In the genomic region with DNA sequence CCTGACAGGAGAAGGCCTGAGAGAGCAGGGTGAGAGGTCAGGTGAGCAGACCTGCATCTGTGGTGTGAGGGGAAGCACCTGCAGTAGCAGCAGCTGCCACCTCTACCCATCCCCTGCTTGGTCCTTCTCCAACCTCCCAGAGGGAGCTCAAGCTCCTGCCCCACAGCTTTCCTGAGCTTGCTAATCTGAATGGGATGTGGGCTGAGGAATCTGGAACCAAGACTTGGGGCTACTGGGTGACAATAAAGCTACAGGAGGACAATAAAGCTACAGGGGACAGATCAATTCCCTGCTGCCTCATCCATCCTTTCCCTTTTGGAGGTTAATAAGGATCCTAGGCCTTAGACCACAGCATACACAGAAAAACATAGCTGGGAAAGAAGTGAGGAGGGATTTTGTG, we compare ENCODE assay signal across 22 cellular contexts. TPM values are rescaled to one million over a fixed set of nuclear protein-coding genes. Genes with fewer than 3 reads are reported as not detected.
DNase-seq lines count a peak whose midpoint lies in the region; ATAC-seq, FAIRE-seq and TF ChIP-seq lines count a peak whose summit lies in the region.
"Had no signal": no experiment of that assay in that cellular context is flagged by ENCODE, and none has a peak within 500 bp of the region (broad histone marks: within the 10 kb centered on the region; RNA-seq: fewer than 3 reads in every experiment).

No MANE protein-coding gene starts in this region.

- H3K18ac ChIP-seq in H1 (ENCODE audit: extremely low read depth, low read length) = no peak overlapping the region

- H4K91ac ChIP-seq in H1 (replicated peaks; ENCODE audit: insufficient read length, low read length) = no peak overlapping the region

- RAD21 ChIA-PET in GM12878 (lab: Charles Lee; ENCODE audit: unreplicated experiment) = no interaction called here

- H3K9me3 ChIP-seq in HepG2 (ENCODE audit: low read length) (no peaks in the 10 kb centered on the region), right lobe of liver (no peaks in the 10 kb centered on the region), GM12878 (replicated peaks; ENCODE audit: control insufficient read depth, insufficient read depth, low read length) (no peaks in the 10 kb centered on the region), H1 (ENCODE audit: insufficient read depth in 2 of 2, low read depth in 1 of 2, low read length in 1 of 2) (no peaks in the 10 kb centered on the region)

- peak overlapping the region; percentile 78 for H2BK15ac ChIP-seq in H1 (ENCODE audit: low read length)

- TF ChIP-seq CTCF in HepG2 (CRISPR knock-in tag; IDR thresholded peaks at IDR 0.05) (no peak), right lobe of liver (IDR thresholded peaks at IDR 0.05) (no peak), GM12878 (IDR thresholded peaks at IDR 0.05 in 2 of 3, conservative IDR thresholded peaks at IDR 0.05 in 1 of 3; ENCODE audit: control insufficient read depth in 2 of 3, extremely low read depth in 1 of 3, insufficient read depth in 1 of 3, low read depth in 3 of 3, low read length in 3 of 3) (no peak), H1 (IDR thresholded peaks at IDR 0.05; ENCODE audit: control extremely low read depth in 1 of 3, insufficient read depth in 1 of 3, low read depth in 1 of 3, low read length in 3 of 3) (no peak)

- no peaks in the 10 kb centered on the region for H4K20me1 ChIP-seq in HepG2 (ENCODE audit: insufficient read depth, low read length)
- no peaks in the 10 kb centered on the region for H4K20me1 ChIP-seq in GM12878 (ENCODE audit: control insufficient read depth, insufficient read depth)
- peaks cover 4% of the 10 kb centered on the region in 2 experiments for H4K20me1 ChIP-seq in H1 (replicated peaks in 1 of 2; ENCODE audit: control insufficient read depth in 1 of 2, insufficient read depth in 2 of 2, low read length in 2 of 2)

- no peak overlapping the region for H2BK12ac ChIP-seq in H1 (ENCODE audit: low read depth, low read length)

- TF ChIP-seq EP300 in HepG2 (IDR thresholded peaks at IDR 0.05; ENCODE audit: low read depth in 2 of 2, low read length in 2 of 2) (no peak), HepG2 (CRISPR knock-in tag; IDR thresholded peaks at IDR 0.05; ENCODE audit: borderline replicate concordance) (no peak), GM12878 (IDR thresholded peaks at IDR 0.05; ENCODE audit: borderline replicate concordance in 1 of 2, control insufficient read depth in 1 of 2, low read depth in 2 of 2, low read length in 2 of 2) (no peak), H1 (IDR thresholded peaks at IDR 0.05; ENCODE audit: borderline replicate concordance in 1 of 2, low read depth in 2 of 2, low read length in 2 of 2) (no peak)

- in situ Hi-C loops in HepG2 (cut with HindIII; ENCODE audit: extremely low pct_ligation_motif_present, low pct_unique_long_range_greater_than_20kb) (no loop called here), GM12878 (cut with MboI) (no loop called here)

- H3K4me2 ChIP-seq in HepG2 (ENCODE audit: low read depth, low read length) = no peak overlapping the region
- H3K4me2 ChIP-seq in GM12878 (ENCODE audit: control insufficient read depth, insufficient read depth) = no peak overlapping the region
- H3K4me2 ChIP-seq in H1 (ENCODE audit: insufficient read depth in 1 of 2, low read depth in 2 of 2, low read length in 2 of 2) = no peak overlapping the region

- H2BK20ac ChIP-seq in H1 (ENCODE audit: low read length) = no peak overlapping the region

- POLR2A ChIA-PET in HepG2 (lab: Yijun Ruan, JAX) (no interaction called here), GM12878 (lab: Charles Lee) (no interaction called here), H1 (lab: Charles Lee; ENCODE audit: partially characterized antibody) (interaction anchor here (0.6 to 1.5 kb wide), 4 partner anchors 22 to 389 kb away, joined by 3 to 4 read pairs (median 4); no protein-coding TSS in a partner anchor)

- DNase-seq in HepG2 (ENCODE audit: low spot score) = no peak
- DNase-seq in right lobe of liver = no peak
- no peak for DNase-seq in GM12878 (ENCODE audit: low read depth, low spot score)
- DNase-seq in H1 (ENCODE audit: low read depth in 1 of 2, low spot score in 2 of 2) = peak in 1 of 2 experiments; percentile 40
- peak; percentile 47 for DNase-seq in islet precursor cell
- DNase-seq: C1 segment of cervical spinal cord; Calu3; CD4-positive, alpha-beta memory T cell; COR-L47; DMS79; EL; GDM1; GM23248; H9 had no signal

- no peak overlapping the region for H2BK120ac ChIP-seq in H1 (replicated peaks; ENCODE audit: low read depth, low read length)

- no peak overlapping the region for H3K4ac ChIP-seq in H1 (replicated peaks; ENCODE audit: insufficient read length, low read depth, low read length)

- H3K56ac ChIP-seq in H1 (replicated peaks; ENCODE audit: insufficient read length, low read depth, low read length) = no peak overlapping the region

- H3K4me3 ChIP-seq in HepG2 (replicated peaks in 1 of 3; ENCODE audit: insufficient read depth in 1 of 3, low read depth in 2 of 3, low read length in 3 of 3) (no peak overlapping the region), right lobe of liver (no peak overlapping the region), GM12878 (no peak overlapping the region), H1 (ENCODE audit: extremely low read depth in 1 of 4, insufficient read depth in 2 of 4, low read depth in 3 of 4, low read length in 4 of 4) (no peak overlapping the region)
- H3K4me3 ChIP-seq: GM23248 had no signal

- H3K27ac ChIP-seq in HepG2 (ENCODE audit: extremely low read length, insufficient read depth, low read length) (no peak overlapping the region), right lobe of liver (no peak overlapping the region), GM12878 (ENCODE audit: control insufficient read depth, insufficient read depth) (no peak overlapping the region), H1 (ENCODE audit: low read depth, low read length) (no peak overlapping the region)
- H3K27ac ChIP-seq: GM23248 had no signal

- H3K79me1 ChIP-seq in H1 (ENCODE audit: low read depth, low read length) = no peaks in the 10 kb centered on the region

- FAIRE-seq in HepG2 (lab: Jason Lieb, UNC) = no peak
- no peak for FAIRE-seq in GM12878 (lab: Jason Lieb, UNC)
- no peak for FAIRE-seq in H1 (lab: Jason Lieb, UNC)
- FAIRE-seq: GM12891, GM18507 had no signal

- no peak overlapping the region for H4K8ac ChIP-seq in H1 (ENCODE audit: extremely low read depth, insufficient read depth, low read length)

- H4K5ac ChIP-seq in H1 (ENCODE audit: insufficient read length, low read depth, low read length) = no peak overlapping the region

- H3K27me3 ChIP-seq in HepG2 (ENCODE audit: control insufficient read depth in 1 of 2, insufficient read depth in 2 of 2, low read length in 2 of 2) (no peaks in the 10 kb centered on the region), right lobe of liver (peaks cover 6 to 14% of the 10 kb centered on the region in 2 donors), GM12878 (replicated peaks in 1 of 2; ENCODE audit: control insufficient read depth in 2 of 2, insufficient read depth in 2 of 2, low read length in 1 of 2) (peaks cover 9 to 15% of the 10 kb centered on the region in 2 experiments), H1 (replicated peaks in 1 of 4; ENCODE audit: control insufficient read depth in 3 of 4, extremely low read depth in 1 of 4, insufficient read depth in 3 of 4, low read length in 3 of 4) (peaks cover 25 to 46% (median 31%) of the 10 kb centered on the region in 4 experiments)

- peaks cover 10% of the 10 kb centered on the region for H3K4me1 ChIP-seq in HepG2 (ENCODE audit: insufficient read depth, low read length)
- H3K4me1 ChIP-seq in right lobe of liver = peaks cover 0 to 12% (median 0%) of the 10 kb centered on the region in 4 donors
- H3K4me1 ChIP-seq in GM12878 (ENCODE audit: control insufficient read depth, insufficient read depth, low read length) = no peaks in the 10 kb centered on the region
- H3K4me1 ChIP-seq in H1 (replicated peaks in 1 of 4; ENCODE audit: control insufficient read depth in 3 of 4, insufficient read depth in 4 of 4, low read length in 3 of 4) = peaks cover 0 to 9% (median 6%) of the 10 kb centered on the region in 4 experiments; a peak in 5 of 7 replicates

- H3K23me2 ChIP-seq in H1 (ENCODE audit: low read depth, low read length) = peaks cover 2% of the 10 kb centered on the region; the same call in 1 of the 2 replicates

- no peak overlapping the region for H2AFZ ChIP-seq in HepG2 (ENCODE audit: low read length)
- no peak overlapping the region for H2AFZ ChIP-seq in GM12878 (ENCODE audit: control insufficient read depth, low read depth, low read length)
- H2AFZ ChIP-seq in H1 (ENCODE audit: low read length) = no peak overlapping the region
- H2AFZ ChIP-seq: GM23248 had no signal

- ATAC-seq in HepG2 (no peak), right lobe of liver (no peak), GM12878 (no peak), GM21447 (IDR thresholded peaks at IDR 0.05; ENCODE audit: unreplicated experiment) (no peak), GM18519 (IDR thresholded peaks at IDR 0.05; ENCODE audit: low FRiP score, unreplicated experiment) (no peak), GM21529 (IDR thresholded peaks at IDR 0.05; ENCODE audit: unreplicated experiment) (no peak)
- ATAC-seq: HCT116 had no signal

- intact Hi-C loops in HepG2 (cut with micrococcal nuclease; ENCODE audit: unreplicated experiment) (no loop called here), right lobe of liver (cut with DNase I) (no loop called here), GM12878 (cut with micrococcal nuclease; ENCODE audit: unreplicated experiment) (no loop called here)

- TF ChIP-seq POLR2A in HepG2 (IDR thresholded peaks at IDR 0.05; ENCODE audit: insufficient read depth in 1 of 2, low read depth in 2 of 2, low read length in 2 of 2) (no peak), right lobe of liver (IDR thresholded peaks at IDR 0.05) (no peak), GM12878 (IDR thresholded peaks at IDR 0.05; ENCODE audit: low read depth, low read length) (no peak), H1 (IDR thresholded peaks at IDR 0.05; ENCODE audit: control extremely low read depth in 1 of 2, low read depth in 2 of 2, low read length in 2 of 2) (no peak)

- H3K14ac ChIP-seq in H1 (ENCODE audit: insufficient read length) = no peak overlapping the region

- H3K36me3 ChIP-seq in HepG2 (replicated peaks in 1 of 2; ENCODE audit: control insufficient read depth in 1 of 2, insufficient read depth in 2 of 2, low read length in 2 of 2) = no peaks in the 10 kb centered on the region
- H3K36me3 ChIP-seq in right lobe of liver = no peaks in the 10 kb centered on the region
- no peaks in the 10 kb centered on the region for H3K36me3 ChIP-seq in GM12878 (ENCODE audit: control insufficient read depth in 2 of 2, insufficient read depth in 2 of 2, low read length in 1 of 2)
- H3K36me3 ChIP-seq in H1 (ENCODE audit: control insufficient read depth in 2 of 4, insufficient read depth in 4 of 4, low read length in 3 of 4) = peaks cover 0 to 2% (median 0%) of the 10 kb centered on the region in 4 experiments; a peak in 1 of 8 replicates

- CTCF ChIA-PET in HepG2 (lab: Yijun Ruan, JAX; ENCODE audit: low intra/inter-chr PET ratio, low total read pairs) (no interaction called here), GM12878 (lab: Yijun Ruan, JAX) (interaction anchor here (0.5 to 1.4 kb wide), 3 partner anchors 34 to 802 kb away, joined by 3 to 5 read pairs (median 4); no protein-coding TSS in a partner anchor), H1 (lab: Charles Lee; ENCODE audit: partially characterized antibody) (interaction anchor here (0.8 to 11.6 kb wide), 13 partner anchors 8 to 103 kb away, joined by 3 to 136 read pairs (median 4); no protein-coding TSS in a partner anchor)

- H2BK5ac ChIP-seq in H1 (ENCODE audit: low read depth, low read length) = no peak overlapping the region

- TF ChIP-seq RAD21 in HepG2 (CRISPR knock-in tag; IDR thresholded peaks at IDR 0.05) = no peak
- no peak for TF ChIP-seq RAD21 in GM12878 (IDR thresholded peaks at IDR 0.05; ENCODE audit: insufficient read depth, low read depth, low read length)
- no peak for TF ChIP-seq RAD21 in H1 (IDR thresholded peaks at IDR 0.05 in 1 of 2, conservative IDR thresholded peaks at IDR 0.05 in 1 of 2; ENCODE audit: low read depth in 2 of 2, low read length in 2 of 2)

- H2AK5ac ChIP-seq in H1 (ENCODE audit: low read depth, low read length) = no peak overlapping the region

- BruUV-seq in HepG2 (replicated peaks; lab: Mats Ljungman, UMichigan) (no TSS peak), GM12878 (replicated peaks; lab: Mats Ljungman, UMichigan) (no TSS peak)

- H3K23ac ChIP-seq in H1 (ENCODE audit: insufficient read length) = no peak overlapping the region

- H3K9ac ChIP-seq in HepG2 (ENCODE audit: insufficient read depth, low read depth, low read length) = peak overlapping the region; percentile 11; the same call in 1 of the 2 replicates
- H3K9ac ChIP-seq in GM12878 (ENCODE audit: control insufficient read depth, insufficient read depth, low read length) = no peak overlapping the region
- H3K9ac ChIP-seq in H1 (replicated peaks in 1 of 4; ENCODE audit: extremely low read depth in 1 of 4, low read depth in 3 of 4, low read length in 3 of 4) = no peak overlapping the region
- H3K9ac ChIP-seq: GM23248 had no signal

- SMC1A ChIA-PET in GM12878 (lab: Charles Lee; ENCODE audit: uncharacterized antibody, unreplicated experiment) = interaction anchor here (0.6 kb wide), 1 partner anchor 675 kb away, joined by 3 read pairs; no protein-coding TSS in a partner anchor

- H3K79me2 ChIP-seq in HepG2 (ENCODE audit: insufficient read depth, low read length) (no peaks in the 10 kb centered on the region), GM12878 (ENCODE audit: control insufficient read depth, insufficient read depth, low read length) (no peaks in the 10 kb centered on the region), H1 (ENCODE audit: control insufficient read depth in 1 of 2, insufficient read depth in 2 of 2, low read length in 2 of 2) (no peaks in the 10 kb centered on the region)

RNA-seq across cellular contexts. Expression of gene TBX4, which starts 4.9 kb away (rescaled TPM):
- total RNA-seq in HepG2 (2016; rRNA removed; fragmentation: Illumina TruSeq; extraction: Trizol) (0.86 and 1.1 TPM in 2 replicates), right lobe of liver (not detected), GM12878 (2014; rRNA removed) (not detected in 2 replicates), GM12878 (2014; rRNA removed; fragmentation: Illumina TruSeq; extraction: Trizol) (not detected in 2 replicates), GM12878 (2021) (not detected in 2 replicates)
- total RNA-seq in HepG2 (2016; cell fraction: cytosol; rRNA removed; fragmentation: Illumina TruSeq; extraction: Trizol; ENCODE audit: low read depth) = 0.10 and 0.35 TPM in 2 replicates
- total RNA-seq in HepG2 (2016; cell fraction: insoluble cytoplasmic fraction; rRNA removed; fragmentation: Illumina TruSeq; extraction: Trizol) = 0.92 and 1.3 TPM in 2 replicates
- 1.1 and 1.5 TPM in 2 replicates for total RNA-seq in HepG2 (2016; cell fraction: membrane; rRNA removed; fragmentation: Illumina TruSeq; extraction: Trizol)
- total RNA-seq in HepG2 (2016; cell fraction: nucleus; rRNA removed; fragmentation: Illumina TruSeq; extraction: Trizol) = 1.1 and 1.3 TPM in 2 replicates
- polyA plus RNA-seq in HepG2 (2011; rRNA removed) (0.11 and 0.17 TPM in 2 replicates), GM12878 (2011; rRNA removed) (not detected in 2 replicates), GM12878 (2014; fragmentation: Illumina TruSeq; extraction: Trizol) (0.01 TPM in 1 of 2 replicates, not detected in the other), GM12878 (2014; fragmentation: Nextera tagmentation; extraction: Ambion mirVana) (not detected), GM12878 (2014; rRNA removed) (not detected in 2 replicates), GM12878 (2016; fragmentation: Nextera tagmentation; extraction: Ambion mirVana) (not detected), H1 (2011; rRNA removed) (0.02 TPM in 1 of 2 replicates, not detected in the other)
- polyA plus RNA-seq in HepG2 (2011; cell fraction: cytosol; rRNA removed) = 0.05 and 0.09 TPM in 2 replicates
- 0.29 and 0.48 TPM in 2 replicates for polyA plus RNA-seq in HepG2 (2011; cell fraction: nucleus; rRNA removed)
- polyA plus RNA-seq in HepG2 (2012) = 0.15 and 0.40 TPM in 2 replicates
- polyA plus RNA-seq in HepG2 (2016; cell fraction: cytosol; fragmentation: Illumina TruSeq; extraction: Trizol; ENCODE audit: low read depth) = 0.14 and 0.16 TPM in 2 replicates
- 1.2 and 1.7 TPM in 2 replicates for polyA plus RNA-seq in HepG2 (2016; cell fraction: insoluble cytoplasmic fraction; fragmentation: Illumina TruSeq; extraction: Trizol; ENCODE audit: low read depth)
- polyA plus RNA-seq in HepG2 (2016; cell fraction: membrane; fragmentation: Illumina TruSeq; extraction: Trizol; ENCODE audit: low read depth) = 0.49 and 0.62 TPM in 2 replicates
- 1.8 and 2.4 TPM in 2 replicates for polyA plus RNA-seq in HepG2 (2016; cell fraction: nucleus; fragmentation: Illumina TruSeq; extraction: Trizol; ENCODE audit: insufficient read depth, low read depth)
- polyA minus RNA-seq in HepG2 (2011; rRNA and poly(A)+ RNA removed; ENCODE audit: low replicate concordance) = not detected in 2 replicates
- not detected in 2 replicates for polyA minus RNA-seq in HepG2 (2011; cell fraction: cytosol; rRNA and poly(A)+ RNA removed)
- not detected in 2 replicates for polyA minus RNA-seq in HepG2 (2011; cell fraction: nucleus; rRNA and poly(A)+ RNA removed)
- total RNA-seq in GM12878 (2013; cell fraction: nucleolus; rRNA removed) = not detected in 2 replicates
- polyA plus RNA-seq in GM12878 (2011; ENCODE audit: low read depth) = not detected
- polyA plus RNA-seq in GM12878 (2011; cell fraction: cytosol; rRNA removed) = 0.03 TPM in 1 of 2 replicates, not detected in the other
- 0.06 TPM in 1 of 2 replicates, not detected in the other for polyA plus RNA-seq in GM12878 (2011; cell fraction: nucleus; rRNA removed)
- polyA plus RNA-seq in GM12878 (2012) = 0.07 TPM in 1 of 2 replicates, not detected in the other
- polyA minus RNA-seq in GM12878 (2011; rRNA and poly(A)+ RNA removed) = 0.15 TPM in 1 of 2 replicates, not detected in the other
- polyA minus RNA-seq in GM12878 (2011; cell fraction: cytosol; rRNA and poly(A)+ RNA removed) = not detected in 2 replicates
- polyA minus RNA-seq in GM12878 (2011; cell fraction: nucleus; rRNA and poly(A)+ RNA removed) = not detected in 2 replicates
- not detected in 2 replicates for total RNA-seq in H1 (2021; fragmentation: NEBNext Ultra II Directional; extraction: Animal tissue kit (Norgen Biotek cat#: 25700))
- not detected for polyA plus RNA-seq in H1 (2011; cell fraction: cytosol; rRNA removed)
- not detected for polyA plus RNA-seq in H1 (2011; cell fraction: nucleus; rRNA removed)
- polyA plus RNA-seq in H1 (2012, experiment 1 of 2) = 0.15 to 0.34 TPM in 2 of 4 replicates, not detected in the others
- 0.04 TPM for polyA plus RNA-seq in H1 (2012, experiment 2 of 2)
- not detected for polyA plus RNA-seq in H1 (2013, experiment 1 of 2)
- polyA plus RNA-seq in H1 (2013, experiment 2 of 2) = 0.02 TPM
- polyA minus RNA-seq in H1 (2011; rRNA and poly(A)+ RNA removed) = not detected in 2 replicates
- polyA minus RNA-seq in H1 (2011; cell fraction: cytosol; rRNA and poly(A)+ RNA removed) = not detected
- not detected for polyA minus RNA-seq in H1 (2011; cell fraction: nucleus; rRNA and poly(A)+ RNA removed)
- total RNA-seq: A673; Calu3; CD4-positive, alpha-beta memory T cell; GM23248; H4; H9 had no signal
- polyA plus RNA-seq: CD4-positive, alpha-beta memory T cell; GM23248 had no signal

RNA-seq across cellular contexts. Expression of gene TBX2, which starts 47.7 kb away (rescaled TPM):
- total RNA-seq in HepG2 (2016; rRNA removed; fragmentation: Illumina TruSeq; extraction: Trizol) = 10.2 and 15.3 TPM in 2 replicates
- total RNA-seq in HepG2 (2016; cell fraction: cytosol; rRNA removed; fragmentation: Illumina TruSeq; extraction: Trizol; ENCODE audit: low read depth) = 3.7 TPM in 2 replicates
- total RNA-seq in HepG2 (2016; cell fraction: insoluble cytoplasmic fraction; rRNA removed; fragmentation: Illumina TruSeq; extraction: Trizol) = 8.3 and 14.7 TPM in 2 replicates
- total RNA-seq in HepG2 (2016; cell fraction: membrane; rRNA removed; fragmentation: Illumina TruSeq; extraction: Trizol) = 9.6 and 10.4 TPM in 2 replicates
- 10.9 and 12.4 TPM in 2 replicates for total RNA-seq in HepG2 (2016; cell fraction: nucleus; rRNA removed; fragmentation: Illumina TruSeq; extraction: Trizol)
- 2.8 and 3.0 TPM in 2 replicates for polyA plus RNA-seq in HepG2 (2011; rRNA removed)
- 1.9 and 3.7 TPM in 2 replicates for polyA plus RNA-seq in HepG2 (2011; cell fraction: cytosol; rRNA removed)
- 9.5 and 10.4 TPM in 2 replicates for polyA plus RNA-seq in HepG2 (2011; cell fraction: nucleus; rRNA removed)
- polyA plus RNA-seq in HepG2 (2012) = 1.0 and 1.6 TPM in 2 replicates
- 2.8 and 3.6 TPM in 2 replicates for polyA plus RNA-seq in HepG2 (2016; cell fraction: cytosol; fragmentation: Illumina TruSeq; extraction: Trizol; ENCODE audit: low read depth)
- polyA plus RNA-seq in HepG2 (2016; cell fraction: insoluble cytoplasmic fraction; fragmentation: Illumina TruSeq; extraction: Trizol; ENCODE audit: low read depth) = 13.1 and 15.6 TPM in 2 replicates
- polyA plus RNA-seq in HepG2 (2016; cell fraction: membrane; fragmentation: Illumina TruSeq; extraction: Trizol; ENCODE audit: low read depth) = 8.1 and 8.9 TPM in 2 replicates
- 26.2 and 30.9 TPM in 2 replicates for polyA plus RNA-seq in HepG2 (2016; cell fraction: nucleus; fragmentation: Illumina TruSeq; extraction: Trizol; ENCODE audit: insufficient read depth, low read depth)
- polyA minus RNA-seq in HepG2 (2011; rRNA and poly(A)+ RNA removed; ENCODE audit: low replicate concordance) = 3.0 and 6.9 TPM in 2 replicates
- 1.5 and 2.4 TPM in 2 replicates for polyA minus RNA-seq in HepG2 (2011; cell fraction: cytosol; rRNA and poly(A)+ RNA removed)
- 4.9 and 5.3 TPM in 2 replicates for polyA minus RNA-seq in HepG2 (2011; cell fraction: nucleus; rRNA and poly(A)+ RNA removed)
- 1 to 10 TPM; 1.9 to 4.4 (median 2.7) TPM for total RNA-seq in right lobe of liver
- not detected in 2 replicates for total RNA-seq in GM12878 (2013; cell fraction: nucleolus; rRNA removed)
- not detected in 2 replicates for total RNA-seq in GM12878 (2014; rRNA removed)
- not detected in 2 replicates for total RNA-seq in GM12878 (2014; rRNA removed; fragmentation: Illumina TruSeq; extraction: Trizol)
- total RNA-seq in GM12878 (2021) = 0.11 and 0.13 TPM in 2 replicates
- not detected for polyA plus RNA-seq in GM12878 (2011; ENCODE audit: low read depth)
- polyA plus RNA-seq in GM12878 (2011; rRNA removed) = not detected in 2 replicates
- polyA plus RNA-seq in GM12878 (2011; cell fraction: cytosol; rRNA removed) = not detected in 2 replicates
- polyA plus RNA-seq in GM12878 (2011; cell fraction: nucleus; rRNA removed) = not detected in 2 replicates
- polyA plus RNA-seq in GM12878 (2012) = not detected in 2 replicates
- not detected in 2 replicates for polyA plus RNA-seq in GM12878 (2014; fragmentation: Illumina TruSeq; extraction: Trizol)
- polyA plus RNA-seq in GM12878 (2014; fragmentation: Nextera tagmentation; extraction: Ambion mirVana) = not detected
- polyA plus RNA-seq in GM12878 (2014; rRNA removed) = not detected in 2 replicates
- polyA plus RNA-seq in GM12878 (2016; fragmentation: Nextera tagmentation; extraction: Ambion mirVana) = not detected
- polyA minus RNA-seq in GM12878 (2011; rRNA and poly(A)+ RNA removed) = not detected in 2 replicates
- not detected in 2 replicates for polyA minus RNA-seq in GM12878 (2011; cell fraction: cytosol; rRNA and poly(A)+ RNA removed)
- not detected in 2 replicates for polyA minus RNA-seq in GM12878 (2011; cell fraction: nucleus; rRNA and poly(A)+ RNA removed)
- not detected in 2 replicates for total RNA-seq in H1 (2021; fragmentation: NEBNext Ultra II Directional; extraction: Animal tissue kit (Norgen Biotek cat#: 25700))
- 0.02 TPM in 1 of 2 replicates, not detected in the other for polyA plus RNA-seq in H1 (2011; rRNA removed)
- not detected for polyA plus RNA-seq in H1 (2011; cell fraction: cytosol; rRNA removed)
- polyA plus RNA-seq in H1 (2011; cell fraction: nucleus; rRNA removed) = not detected
- 0.09 TPM in 1 of 4 replicates, not detected in the others for polyA plus RNA-seq in H1 (2012, experiment 1 of 2)
- not detected for polyA plus RNA-seq in H1 (2012, experiment 2 of 2)
- polyA plus RNA-seq in H1 (2013, experiment 1 of 2) = not detected
- polyA plus RNA-seq in H1 (2013, experiment 2 of 2) = not detected
- not detected in 2 replicates for polyA minus RNA-seq in H1 (2011; rRNA and poly(A)+ RNA removed)
- polyA minus RNA-seq in H1 (2011; cell fraction: cytosol; rRNA and poly(A)+ RNA removed) = not detected
- polyA minus RNA-seq in H1 (2011; cell fraction: nucleus; rRNA and poly(A)+ RNA removed) = not detected
- total RNA-seq: A673; CD4-positive, alpha-beta memory T cell; H9 had no signal
- polyA plus RNA-seq: CD4-positive, alpha-beta memory T cell had no signal
